Comparison of ENCODE assay signal across 11 cellular contexts in the genomic region with DNA sequence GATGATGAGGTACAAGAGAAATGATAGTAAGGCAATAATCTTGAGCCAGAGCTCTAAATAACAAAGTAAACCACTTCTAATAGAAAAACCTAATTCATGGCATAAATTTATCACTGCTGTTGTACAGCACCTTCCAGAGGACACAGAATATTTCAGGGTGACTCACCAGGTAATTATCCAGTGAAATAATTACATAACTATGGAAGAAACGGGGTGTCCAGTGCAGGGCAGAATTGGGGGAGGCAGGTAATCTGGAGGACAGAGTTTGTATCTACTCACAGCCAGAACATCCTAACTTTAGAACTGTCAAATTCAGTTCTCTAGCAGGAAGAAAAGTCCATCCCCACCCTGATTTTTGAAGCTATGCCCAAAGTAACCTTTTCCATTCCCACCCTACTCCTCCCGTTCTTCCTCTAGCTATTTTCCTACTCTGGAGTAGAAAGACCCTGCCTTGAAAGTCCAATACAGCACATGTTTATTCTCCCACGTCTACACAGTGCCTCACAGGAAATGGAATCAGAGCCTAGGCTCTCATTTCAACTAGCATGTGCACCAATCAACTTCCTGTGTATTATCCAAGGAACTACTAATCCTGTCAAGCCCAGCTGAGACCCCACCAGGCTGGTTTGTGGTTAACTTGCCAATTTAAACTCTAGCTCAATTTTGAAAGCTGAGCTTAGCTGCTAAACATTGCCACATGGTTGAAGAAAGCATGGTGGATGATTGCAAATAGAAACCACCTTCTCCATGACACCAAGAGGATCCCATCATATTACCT.
DNase-seq lines count a peak whose midpoint lies in the region; ATAC-seq and TF ChIP-seq lines count a peak whose summit lies in the region.
"Had no signal": no experiment of that assay in that cellular context is flagged by ENCODE, and none has a peak within 500 bp of the region (broad histone marks: within the 10 kb centered on the region; RNA-seq: fewer than 3 reads in every experiment).

No MANE protein-coding gene starts in this region.

- peaks cover 7 to 11% (median 10%) of the 10 kb centered on the region in 10 experiments for H3K4me1 ChIP-seq in BLaER1 treated with 17β-estradiol and CSF1 and Interleukin-3, amounts not matched to agents 10 nM and 100 nM
- H3K4me1 ChIP-seq in Loucy (ENCODE audit: insufficient read depth, low read length, poor library complexity, severe bottlenecking) (peaks cover 45% of the 10 kb centered on the region), MM.1S (ENCODE audit: low read length) (no peaks in the 10 kb centered on the region)

- H3K79me2 ChIP-seq in Loucy (ENCODE audit: insufficient read depth, low read length), result 0 out of 2 replicates have a peak, but pooled peaks cover 6% of the 10 kb centered on the region
- no peaks in the 10 kb centered on the region for H3K79me2 ChIP-seq in MM.1S (ENCODE audit: low read length)

- H3K9me3 ChIP-seq in BLaER1 treated with 17β-estradiol and CSF1 and Interleukin-3, amounts not matched to agents 10 nM and 100 nM (replicated peaks in 1 of 11), result no peaks in the 10 kb centered on the region
- H3K9me3 ChIP-seq in Loucy (ENCODE audit: insufficient read depth, low read depth, low read length) (no peaks in the 10 kb centered on the region), MM.1S (replicated peaks; ENCODE audit: insufficient read depth, low read length) (no peaks in the 10 kb centered on the region)
- H3K9me3 ChIP-seq: thoracic aorta had no signal

- H3F3A ChIP-seq in Loucy (ENCODE audit: low read depth) (no peaks in the 10 kb centered on the region), MM.1S (ENCODE audit: insufficient read depth, low read length) (no peaks in the 10 kb centered on the region)

- H3K9me3 Mint-ChIP-seq in WTC11, result no peaks in the 10 kb centered on the region
- no peaks in the 10 kb centered on the region for H3K9me3 Mint-ChIP-seq in activated CD4-positive, alpha-beta memory T cell treated with anti-CD3 and anti-CD28 coated beads, Interleukin-2, amount 10 ng/mL, durations not matched to agents 7 days and 5 days

- no peak overlapping the region for H3K9ac ChIP-seq in BLaER1 treated with 17β-estradiol and CSF1 and Interleukin-3, amounts not matched to agents 10 nM and 100 nM
- H3K9ac ChIP-seq in Loucy (ENCODE audit: low read depth, low read length, poor library complexity, severe bottlenecking) (peak overlapping the region; percentile 12), MM.1S (ENCODE audit: low read length) (no peak overlapping the region)

- ATAC-seq in WTC11, result peak; percentile 38
- no peak for ATAC-seq in HG02884 (IDR thresholded peaks at IDR 0.05; ENCODE audit: unreplicated experiment)
- ATAC-seq in HG03139 (IDR thresholded peaks at IDR 0.05; ENCODE audit: unreplicated experiment), result no peak

- H2AFZ ChIP-seq in Loucy (ENCODE audit: low read length) (no peak overlapping the region), MM.1S (ENCODE audit: low read length) (no peak overlapping the region)

- H3K27me3 ChIP-seq in BLaER1 treated with 17β-estradiol and CSF1 and Interleukin-3, amounts not matched to agents 10 nM and 100 nM, result no peaks in the 10 kb centered on the region
- no peaks in the 10 kb centered on the region for H3K27me3 ChIP-seq in Loucy (ENCODE audit: insufficient read depth, low read length, poor library complexity, severe bottlenecking)
- no peaks in the 10 kb centered on the region for H3K27me3 ChIP-seq in MM.1S (replicated peaks; ENCODE audit: insufficient read depth, low read length)

- no peaks in the 10 kb centered on the region for H3K36me3 ChIP-seq in BLaER1 treated with 17β-estradiol and CSF1 and Interleukin-3, amounts not matched to agents 10 nM and 100 nM
- no peaks in the 10 kb centered on the region; the same call in 1 of the 2 replicates for H3K36me3 ChIP-seq in Loucy (ENCODE audit: insufficient read depth, low read length)
- H3K36me3 ChIP-seq in MM.1S (replicated peaks; ENCODE audit: insufficient read depth, low read length), result no peaks in the 10 kb centered on the region
- H3K36me3 ChIP-seq: thoracic aorta had no signal

- H3K36me3 Mint-ChIP-seq in WTC11, result peaks cover 7% of the 10 kb centered on the region
- H3K36me3 Mint-ChIP-seq in activated CD4-positive, alpha-beta memory T cell treated with anti-CD3 and anti-CD28 coated beads, Interleukin-2, amount 10 ng/mL, durations not matched to agents 7 days and 5 days (ENCODE audit: low read depth), result peaks cover 2% of the 10 kb centered on the region

- POLR2A ChIA-PET in WTC11 (lab: Charles Lee), result no interaction called here
- POLR2A ChIA-PET in activated CD4-positive, alpha-beta memory T cell treated with anti-CD3 and anti-CD28 coated beads, Interleukin-2, amount 10 ng/mL, durations not matched to agents 7 days and 5 days (lab: Charles Lee), result interaction anchor here (0.6 kb wide), 1 partner anchor 110 kb away, joined by 4 read pairs; no protein-coding TSS in a partner anchor

- peaks cover 47% of the 10 kb centered on the region for H3K4me1 Mint-ChIP-seq in WTC11
- H3K4me1 Mint-ChIP-seq in activated CD4-positive, alpha-beta memory T cell treated with anti-CD3 and anti-CD28 coated beads, Interleukin-2, amount 10 ng/mL, durations not matched to agents 7 days and 5 days, result peaks cover 3% of the 10 kb centered on the region

- CTCF ChIA-PET in WTC11 (lab: Charles Lee), result interaction anchor here (0.8 to 1.4 kb wide), 2 partner anchors 40 to 122 kb away, joined by 3 to 5 read pairs; no protein-coding TSS in a partner anchor
- CTCF ChIA-PET in activated CD4-positive, alpha-beta memory T cell treated with anti-CD3 and anti-CD28 coated beads, Interleukin-2, amount 10 ng/mL, durations not matched to agents 7 days and 5 days (lab: Charles Lee), result no interaction called here

- H3K9me2 ChIP-seq in Loucy (replicated peaks; ENCODE audit: low read depth, low read length) (no peaks in the 10 kb centered on the region), MM.1S (replicated peaks; ENCODE audit: insufficient read depth, low read length) (no peaks in the 10 kb centered on the region)

- no peak overlapping the region for H3K4me3 ChIP-seq in BLaER1 treated with 17β-estradiol and CSF1 and Interleukin-3, amounts not matched to agents 10 nM and 100 nM
- H3K4me3 ChIP-seq in Loucy (ENCODE audit: low read length, poor library complexity, severe bottlenecking) (peak overlapping the region; percentile 9), MM.1S (ENCODE audit: low read length) (no peak overlapping the region)
- H3K4me3 ChIP-seq: thoracic aorta had no signal

- DNase-seq in WTC11 (ENCODE audit: low spot score) (no peak), islet precursor cell (peak; percentile 65), MM.1S (no peak)
- DNase-seq in activated CD4-positive, alpha-beta memory T cell treated with anti-CD3 and anti-CD28 coated beads, Interleukin-2, amount 10 ng/mL, durations not matched to agents 7 days and 5 days, result no peak
- DNase-seq: NCI-H1417, T-helper 1 cell had no signal

- no peak for TF ChIP-seq CTCF in Loucy (conservative IDR thresholded peaks at IDR 0.05; ENCODE audit: low read length)
- no peak for TF ChIP-seq CTCF in WTC11 (IDR thresholded peaks at IDR 0.05)
- TF ChIP-seq CTCF in MM.1S (IDR thresholded peaks at IDR 0.05; ENCODE audit: low read length), result no peak

- no peak overlapping the region for H3K4me3 Mint-ChIP-seq in WTC11
- H3K4me3 Mint-ChIP-seq in activated CD4-positive, alpha-beta memory T cell treated with anti-CD3 and anti-CD28 coated beads, Interleukin-2, amount 10 ng/mL, durations not matched to agents 7 days and 5 days, result no peak overlapping the region

- H3K4me2 ChIP-seq in BLaER1 treated with 17β-estradiol and CSF1 and Interleukin-3, amounts not matched to agents 10 nM and 100 nM, result peak overlapping the region; percentile 18 to 56 (median 43); a peak in 21 of 22 replicates
- H3K4me2 ChIP-seq in Loucy (ENCODE audit: low read depth, low read length, poor library complexity, severe bottlenecking) (peak overlapping the region; percentile 49), MM.1S (ENCODE audit: low read depth, low read length) (no peak overlapping the region)

- no peaks in the 10 kb centered on the region for H4K20me1 ChIP-seq in BLaER1 treated with 17β-estradiol and CSF1 and Interleukin-3, amounts not matched to agents 10 nM and 100 nM
- H4K20me1 ChIP-seq in Loucy (ENCODE audit: insufficient read depth, low read length, poor library complexity, severe bottlenecking) (no peaks in the 10 kb centered on the region), MM.1S (ENCODE audit: insufficient read depth, low read length) (no peaks in the 10 kb centered on the region)

- H3K27me3 Mint-ChIP-seq in WTC11 (ENCODE audit: low read depth), result no peaks in the 10 kb centered on the region
- peaks cover 8% of the 10 kb centered on the region for H3K27me3 Mint-ChIP-seq in activated CD4-positive, alpha-beta memory T cell treated with anti-CD3 and anti-CD28 coated beads, Interleukin-2, amount 10 ng/mL, durations not matched to agents 7 days and 5 days

- peak overlapping the region; percentile 20 for H3K27ac Mint-ChIP-seq in WTC11
- no peak overlapping the region for H3K27ac Mint-ChIP-seq in activated CD4-positive, alpha-beta memory T cell treated with anti-CD3 and anti-CD28 coated beads, Interleukin-2, amount 10 ng/mL, durations not matched to agents 7 days and 5 days

- no peak overlapping the region for H3K27ac ChIP-seq in BLaER1 treated with 17β-estradiol and CSF1 and Interleukin-3, amounts not matched to agents 10 nM and 100 nM
- no peak overlapping the region for H3K27ac ChIP-seq in MM.1S (ENCODE audit: low read length)
- H3K27ac ChIP-seq: thoracic aorta had no signal

TF ChIP-seq in WTC11, 78 proteins besides CTCF, POLR2A, EP300 and RAD21:
- no peak for TF ChIP-seq SOX15 (CRISPR knock-in tag; IDR thresholded peaks at IDR 0.05)
- TF ChIP-seq ZNF219 (CRISPR knock-in tag; IDR thresholded peaks at IDR 0.05; ENCODE audit: borderline replicate concordance), result no peak
- no peak for TF ChIP-seq SMAD4 (CRISPR knock-in tag; IDR thresholded peaks at IDR 0.05)
- TF ChIP-seq NR3C1 (CRISPR knock-in tag; conservative IDR thresholded peaks at IDR 0.05; ENCODE audit: low read depth), result no peak
